Comparison of ENCODE assay signal across 27 cellular contexts in genomic region chr2:790634-791245, GRCh38.
A peak's percentile ranks its signal among the peaks of the same experiment; 100 is the strongest.
DNase-seq lines count a peak whose midpoint lies in the region; ATAC-seq, FAIRE-seq and TF ChIP-seq lines count a peak whose summit lies in the region.
"Had no signal": no experiment of that assay in that cellular context is flagged by ENCODE, and none has a peak within 500 bp of the region (broad histone marks: within the 10 kb centered on the region; RNA-seq: fewer than 3 reads in every experiment).

No MANE protein-coding gene starts in this region.

- DNase-seq in right atrium auricular region (ENCODE audit: low spot score) (peak; percentile 47), heart right ventricle (no peak), esophagus muscularis mucosa (ENCODE audit: extremely low spot score) (peak; percentile 90), small intestine (no peak), glutamatergic neuron (no peak)
- DNase-seq in stimulated activated effector memory CD8-positive, alpha-beta T cell treated with anti-CD3 and anti-CD28 coated beads, Interleukin-12 subunit alpha, Interleukin-12 subunit beta, amount 100 ng/mL, for 72 hours (ENCODE audit: low spot score in 2 of 2), result peak in 1 of 2 donors; percentile 23
- DNase-seq: 8988T; ACHN; BE2C; C1 segment of cervical spinal cord; CD4-positive, alpha-beta memory T cell; CD4-positive, CD25-positive, alpha-beta regulatory T cell; CD8-positive, alpha-beta memory T cell; COR-L47; DMS 273 treated with DMSO at 0.1 percent for 48 hours; DMS153; DMS53; DMS79; DND-41; EL; GDM1 had no signal

- no peak overlapping the region for H3K4me3 Mint-ChIP-seq in stimulated activated effector memory CD8-positive, alpha-beta T cell treated with anti-CD3 and anti-CD28 coated beads, Interleukin-12 subunit alpha, Interleukin-12 subunit beta, amount 100 ng/mL, for 72 hours
- H3K4me3 Mint-ChIP-seq in glutamatergic neuron (ENCODE audit: unreplicated experiment), result no peak overlapping the region
- H3K4me3 Mint-ChIP-seq: CD14-positive monocyte; CD4-positive, alpha-beta memory T cell; CD4-positive, CD25-positive, alpha-beta regulatory T cell; CD8-positive, alpha-beta memory T cell had no signal

- TF ChIP-seq EP300 in esophagus muscularis mucosa (IDR thresholded peaks at IDR 0.05), result no peak

- no peak for ATAC-seq in heart right ventricle
- peak; percentile 11 for ATAC-seq in stimulated activated effector memory CD8-positive, alpha-beta T cell treated with anti-CD3 and anti-CD28 coated beads, Interleukin-12 subunit alpha, Interleukin-12 subunit beta, amount 100 ng/mL, for 72 hours
- ATAC-seq: GM12878 had no signal

- no peaks in the 10 kb centered on the region for H3K4me1 ChIP-seq in right atrium auricular region
- no peaks in the 10 kb centered on the region for H3K4me1 ChIP-seq in heart right ventricle
- H3K4me1 ChIP-seq in esophagus muscularis mucosa, result peaks cover 0 to 5% (median 0%) of the 10 kb centered on the region in 4 donors
- no peaks in the 10 kb centered on the region for H3K4me1 ChIP-seq in small intestine (ENCODE audit: control insufficient read depth in 2 of 2, insufficient read depth in 1 of 2, low read depth in 1 of 2, low read length in 1 of 2)
- H3K4me1 ChIP-seq: BE2C, BLaER1 had no signal

- H3K36me3 Mint-ChIP-seq in stimulated activated effector memory CD8-positive, alpha-beta T cell treated with anti-CD3 and anti-CD28 coated beads, Interleukin-12 subunit alpha, Interleukin-12 subunit beta, amount 100 ng/mL, for 72 hours, result no peaks in the 10 kb centered on the region
- H3K36me3 Mint-ChIP-seq in glutamatergic neuron (ENCODE audit: unreplicated experiment), result peaks cover 16% of the 10 kb centered on the region
- H3K36me3 Mint-ChIP-seq: CD14-positive monocyte; CD4-positive, alpha-beta memory T cell; CD8-positive, alpha-beta memory T cell had no signal

- peaks cover 3% of the 10 kb centered on the region for H3K27me3 Mint-ChIP-seq in glutamatergic neuron (ENCODE audit: unreplicated experiment)

- H3K9me3 ChIP-seq in right atrium auricular region, result no peaks in the 10 kb centered on the region
- no peaks in the 10 kb centered on the region for H3K9me3 ChIP-seq in heart right ventricle
- H3K9me3 ChIP-seq in esophagus muscularis mucosa, result no peaks in the 10 kb centered on the region
- H3K9me3 ChIP-seq in small intestine (ENCODE audit: control insufficient read depth, low read depth), result no peaks in the 10 kb centered on the region
- H3K9me3 ChIP-seq: BE2C had no signal

- WGBS in heart right ventricle, 2 donors, result 89 to 91% methylated on average over 7 of the region's 7 CpGs
- 93% methylated on average over 6 of the region's 7 CpGs for WGBS in esophagus muscularis mucosa
- 86 to 89% (median 87%) methylated on average over 7 of the region's 7 CpGs for WGBS in small intestine, 3 donors

- H3K4me3 ChIP-seq in right atrium auricular region, result no peak overlapping the region
- no peak overlapping the region for H3K4me3 ChIP-seq in heart right ventricle
- H3K4me3 ChIP-seq in esophagus muscularis mucosa, result no peak overlapping the region
- no peak overlapping the region for H3K4me3 ChIP-seq in small intestine (ENCODE audit: low read depth in 1 of 2, low read length in 2 of 2)
- H3K4me3 ChIP-seq: BLaER1, GM12878 had no signal

- TF ChIP-seq POLR2A in esophagus muscularis mucosa (IDR thresholded peaks at IDR 0.05; ENCODE audit: low read depth), result no peak

- H3K27me3 ChIP-seq in right atrium auricular region, result no peaks in the 10 kb centered on the region
- no peaks in the 10 kb centered on the region for H3K27me3 ChIP-seq in heart right ventricle
- H3K27me3 ChIP-seq in esophagus muscularis mucosa, result no peaks in the 10 kb centered on the region
- no peaks in the 10 kb centered on the region for H3K27me3 ChIP-seq in small intestine (ENCODE audit: control insufficient read depth in 2 of 2, insufficient read depth in 2 of 2, low read length in 2 of 2)
- H3K27me3 ChIP-seq: BE2C, BLaER1 had no signal

- no peak overlapping the region for H3K27ac Mint-ChIP-seq in stimulated activated effector memory CD8-positive, alpha-beta T cell treated with anti-CD3 and anti-CD28 coated beads, Interleukin-12 subunit alpha, Interleukin-12 subunit beta, amount 100 ng/mL, for 72 hours
- H3K27ac Mint-ChIP-seq in glutamatergic neuron (ENCODE audit: unreplicated experiment), result no peak overlapping the region
- H3K27ac Mint-ChIP-seq: CD4-positive, alpha-beta memory T cell; CD4-positive, CD25-positive, alpha-beta regulatory T cell; CD8-positive, alpha-beta memory T cell had no signal

- no peak for TF ChIP-seq CTCF in right atrium auricular region (IDR thresholded peaks at IDR 0.05)
- no peak for TF ChIP-seq CTCF in heart right ventricle (IDR thresholded peaks at IDR 0.05)
- no peak for TF ChIP-seq CTCF in esophagus muscularis mucosa (IDR thresholded peaks at IDR 0.05)
- TF ChIP-seq CTCF in glutamatergic neuron (IDR thresholded peaks at IDR 0.05; ENCODE audit: partially characterized antibody, unreplicated experiment), result no peak

- intact Hi-C loops in heart right ventricle (cut with DNase I), result no loop called here
- intact Hi-C loops in esophagus muscularis mucosa (cut with DNase I), result no loop called here

- no peak for FAIRE-seq in small intestine (lab: Jason Lieb, UNC)
- FAIRE-seq: A204.1, GM12878, GM12892, GM18507 had no signal

- no peaks in the 10 kb centered on the region for H3K4me1 Mint-ChIP-seq in stimulated activated effector memory CD8-positive, alpha-beta T cell treated with anti-CD3 and anti-CD28 coated beads, Interleukin-12 subunit alpha, Interleukin-12 subunit beta, amount 100 ng/mL, for 72 hours
- peaks cover 25% of the 10 kb centered on the region for H3K4me1 Mint-ChIP-seq in glutamatergic neuron (ENCODE audit: low read depth, unreplicated experiment)
- H3K4me1 Mint-ChIP-seq: CD14-positive monocyte; CD4-positive, alpha-beta memory T cell; CD8-positive, alpha-beta memory T cell had no signal

- no peaks in the 10 kb centered on the region for H3K9me3 Mint-ChIP-seq in stimulated activated effector memory CD8-positive, alpha-beta T cell treated with anti-CD3 and anti-CD28 coated beads, Interleukin-12 subunit alpha, Interleukin-12 subunit beta, amount 100 ng/mL, for 72 hours
- H3K9me3 Mint-ChIP-seq in glutamatergic neuron (ENCODE audit: unreplicated experiment), result peaks cover 6% of the 10 kb centered on the region
- H3K9me3 Mint-ChIP-seq: CD4-positive, CD25-positive, alpha-beta regulatory T cell; CD8-positive, alpha-beta memory T cell had no signal

- no peak overlapping the region for H3K27ac ChIP-seq in right atrium auricular region
- H3K27ac ChIP-seq in heart right ventricle, result no peak overlapping the region
- no peak overlapping the region for H3K27ac ChIP-seq in esophagus muscularis mucosa (replicated peaks in 1 of 4)
- no peak overlapping the region for H3K27ac ChIP-seq in small intestine (ENCODE audit: low read depth in 1 of 2, low read length in 1 of 2)
- H3K27ac ChIP-seq: BLaER1 had no signal

- H3K36me3 ChIP-seq in right atrium auricular region (no peaks in the 10 kb centered on the region), heart right ventricle (no peaks in the 10 kb centered on the region), esophagus muscularis mucosa (no peaks in the 10 kb centered on the region), small intestine (ENCODE audit: control insufficient read depth in 2 of 2, insufficient read depth in 2 of 2, low read length in 2 of 2) (no peaks in the 10 kb centered on the region)
- H3K36me3 ChIP-seq: BE2C, BLaER1 had no signal

Comparison
In these comparisons a context has a peak if more than half of its experiments do, and no peak if none do; other contexts are left out.
1. DNase-seq: peak in right atrium auricular region (single experiment) and esophagus muscularis mucosa (single experiment); none in heart right ventricle (0 of 2), small intestine (single experiment) and glutamatergic neuron (single experiment).